In the genomic region with DNA sequence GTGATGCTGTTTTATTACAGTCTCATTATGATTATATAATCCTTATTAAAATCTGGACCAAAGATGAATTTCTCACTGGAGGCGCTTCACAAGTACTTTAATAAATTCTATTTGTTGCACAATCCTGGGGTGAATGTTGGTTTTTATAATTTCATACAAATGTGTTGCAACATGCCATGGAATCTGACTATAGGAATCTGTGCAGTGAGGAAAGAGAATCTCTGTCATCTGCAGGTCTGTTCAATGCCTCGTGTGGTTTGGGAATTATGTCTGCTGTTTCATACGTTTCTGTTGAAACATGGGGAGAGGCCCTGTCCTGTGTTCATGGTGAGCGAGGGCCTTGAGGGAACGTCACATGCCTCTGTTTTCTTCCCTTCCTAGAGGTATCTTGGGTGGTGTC, we compare ENCODE assay signal across 23 cellular contexts.
DNase-seq lines count a peak whose midpoint lies in the region; ATAC-seq, FAIRE-seq and TF ChIP-seq lines count a peak whose summit lies in the region.
"Had no signal": no experiment of that assay in that cellular context is flagged by ENCODE, and none has a peak within 500 bp of the region (broad histone marks: within the 10 kb centered on the region; RNA-seq: fewer than 3 reads in every experiment).

No MANE protein-coding gene starts in this region.

- TF ChIP-seq CTCF in RWPE2 (IDR thresholded peaks at IDR 0.05; ENCODE audit: poor library complexity, severe bottlenecking) (no peak), chondrocyte (IDR thresholded peaks at IDR 0.05) (no peak), keratinocyte (optimal IDR thresholded peaks at IDR 0.05 in 1 of 3, IDR thresholded peaks at IDR 0.05 in 1 of 3, conservative IDR thresholded peaks at IDR 0.05 in 1 of 3; ENCODE audit: extremely low read depth in 1 of 3, insufficient read depth in 2 of 3, low read length in 3 of 3) (no peak), GM20000 (IDR thresholded peaks at IDR 0.05; ENCODE audit: extremely low read depth, missing control alignments) (no peak)

- H3K27ac ChIP-seq in RWPE2 (ENCODE audit: poor library complexity, severe bottlenecking) (peak overlapping the region; percentile 10), keratinocyte (ENCODE audit: control insufficient read depth, insufficient read depth, low read length) (peak overlapping the region; percentile 22)
- H3K27ac ChIP-seq: PC-9 had no signal

- H3K9me3 Mint-ChIP-seq in chondrocyte (ENCODE audit: low read depth): no peaks in the 10 kb centered on the region

- no peaks in the 10 kb centered on the region for H3K4me1 Mint-ChIP-seq in chondrocyte (ENCODE audit: low read depth)
- H3K4me1 Mint-ChIP-seq: CD4-positive, alpha-beta memory T cell had no signal

- peaks cover 14% of the 10 kb centered on the region for H3K27me3 Mint-ChIP-seq in chondrocyte (ENCODE audit: low read depth)

- H2AFZ ChIP-seq in keratinocyte (ENCODE audit: control insufficient read depth, low read length): no peak overlapping the region
- H2AFZ ChIP-seq: PC-9 had no signal

- H3K36me3 ChIP-seq in RWPE2 (ENCODE audit: low read depth) (0 out of 2 replicates have a peak, but pooled peaks cover 5% of the 10 kb centered on the region), keratinocyte (ENCODE audit: control insufficient read depth in 2 of 2, extremely low read depth in 1 of 2, insufficient read depth in 2 of 2, low read length in 2 of 2) (peaks cover 0 to 3% of the 10 kb centered on the region in 2 experiments)

- peak overlapping the region; percentile 22 for H3K4me2 ChIP-seq in keratinocyte (ENCODE audit: control insufficient read depth, extremely low read depth, insufficient read depth, low read depth, low read length)
- H3K4me2 ChIP-seq: PC-9 had no signal

- no peak overlapping the region for H3K4me3 ChIP-seq in RWPE2 (ENCODE audit: severe bottlenecking)
- no peak overlapping the region for H3K4me3 ChIP-seq in keratinocyte (ENCODE audit: control insufficient read depth in 2 of 3, extremely low read depth in 1 of 3, insufficient read depth in 2 of 3, low read depth in 1 of 3, low read length in 3 of 3)
- H3K4me3 ChIP-seq: PC-9 had no signal

- H3K27me3 ChIP-seq in RWPE2 (ENCODE audit: insufficient read depth, poor library complexity, severe bottlenecking): no peaks in the 10 kb centered on the region
- H3K27me3 ChIP-seq in keratinocyte (ENCODE audit: control insufficient read depth, extremely low read depth, insufficient read depth, low read length): no peaks in the 10 kb centered on the region

- H3K79me2 ChIP-seq in keratinocyte (ENCODE audit: control insufficient read depth, insufficient read depth, low read length): no peaks in the 10 kb centered on the region

- ATAC-seq in RWPE2 (ENCODE audit: low read depth): peak; percentile 58
- ATAC-seq: HCT116 had no signal

- H3K27ac Mint-ChIP-seq in chondrocyte (ENCODE audit: unreplicated experiment): no peak overlapping the region
- H3K27ac Mint-ChIP-seq: CD4-positive, alpha-beta memory T cell had no signal

- no peaks in the 10 kb centered on the region for H3K9me1 ChIP-seq in keratinocyte (ENCODE audit: control insufficient read depth, extremely low read depth, insufficient read depth, low read length)

- peaks cover 27% of the 10 kb centered on the region for H4K20me1 ChIP-seq in keratinocyte (ENCODE audit: control insufficient read depth, extremely low read depth, insufficient read depth, low read length)

- dilution Hi-C loops in keratinocyte (cut with MboI; ENCODE audit: extremely low pct_ligation_motif_present, low sequenced_read_pairs): no loop called here

- DNase-seq in GM03348 (ENCODE audit: low spot score) (peak; percentile 57), RWPE2 (ENCODE audit: low spot score) (peak; percentile 61), chondrocyte (ENCODE audit: low spot score) (peak; percentile 1), keratinocyte (ENCODE audit: low read depth, low spot score) (peak; percentile 52), NCI-H526 treated with DMSO at 0.1 percent for 48 hours (lab: John Stamatoyannopoulos, UW) (no peak), GM20000 (ENCODE audit: low spot score) (no peak), retina (no peak)
- DNase-seq: C1 segment of cervical spinal cord; CD4-positive, alpha-beta memory T cell; COR-L47; DMS53; Kasumi-1; MV-4-11; NCI-H1105; NCI-H1436 treated with DMSO at 0.1 percent for 48 hours; NCI-H1930; NCI-H2107; NCI-H446; NCI-H526; PC-9; SHP77 treated with DMSO at 0.1 percent for 48 hours had no signal

- peaks cover 27% of the 10 kb centered on the region for H3K4me1 ChIP-seq in RWPE2 (ENCODE audit: insufficient read depth, poor library complexity, severe bottlenecking)
- H3K4me1 ChIP-seq in keratinocyte (ENCODE audit: control insufficient read depth, extremely low read depth, insufficient read depth, low read length): peaks cover 25% of the 10 kb centered on the region

- H3K9me3 ChIP-seq in RWPE2 (ENCODE audit: severe bottlenecking) (no peaks in the 10 kb centered on the region), keratinocyte (ENCODE audit: control insufficient read depth, low read depth, low read length) (no peaks in the 10 kb centered on the region)

- H3K4me3 Mint-ChIP-seq in chondrocyte (ENCODE audit: unreplicated experiment): no peak overlapping the region
- H3K4me3 Mint-ChIP-seq: CD4-positive, alpha-beta memory T cell had no signal

- no peaks in the 10 kb centered on the region for H3K36me3 Mint-ChIP-seq in chondrocyte (ENCODE audit: low read depth)
- H3K36me3 Mint-ChIP-seq: CD4-positive, alpha-beta memory T cell had no signal

- H3K9ac ChIP-seq in keratinocyte (ENCODE audit: control insufficient read depth, extremely low read depth, insufficient read depth, low read length): no peak overlapping the region

- FAIRE-seq in keratinocyte (lab: Jason Lieb, UNC): peak; percentile 80
- FAIRE-seq: H1 had no signal

Comparison
In these comparisons a context has a peak if more than half of its experiments do, and no peak if none do; other contexts are left out.
1. DNase-seq: peak in GM03348 (single experiment), RWPE2 (single experiment), chondrocyte (single experiment) and keratinocyte (single experiment); none in NCI-H526 treated with DMSO at 0.1 percent for 48 hours (single experiment), GM20000 (single experiment) and retina (single experiment).